Comparison of ENCODE assay signal across 16 cellular contexts in the genomic region with DNA sequence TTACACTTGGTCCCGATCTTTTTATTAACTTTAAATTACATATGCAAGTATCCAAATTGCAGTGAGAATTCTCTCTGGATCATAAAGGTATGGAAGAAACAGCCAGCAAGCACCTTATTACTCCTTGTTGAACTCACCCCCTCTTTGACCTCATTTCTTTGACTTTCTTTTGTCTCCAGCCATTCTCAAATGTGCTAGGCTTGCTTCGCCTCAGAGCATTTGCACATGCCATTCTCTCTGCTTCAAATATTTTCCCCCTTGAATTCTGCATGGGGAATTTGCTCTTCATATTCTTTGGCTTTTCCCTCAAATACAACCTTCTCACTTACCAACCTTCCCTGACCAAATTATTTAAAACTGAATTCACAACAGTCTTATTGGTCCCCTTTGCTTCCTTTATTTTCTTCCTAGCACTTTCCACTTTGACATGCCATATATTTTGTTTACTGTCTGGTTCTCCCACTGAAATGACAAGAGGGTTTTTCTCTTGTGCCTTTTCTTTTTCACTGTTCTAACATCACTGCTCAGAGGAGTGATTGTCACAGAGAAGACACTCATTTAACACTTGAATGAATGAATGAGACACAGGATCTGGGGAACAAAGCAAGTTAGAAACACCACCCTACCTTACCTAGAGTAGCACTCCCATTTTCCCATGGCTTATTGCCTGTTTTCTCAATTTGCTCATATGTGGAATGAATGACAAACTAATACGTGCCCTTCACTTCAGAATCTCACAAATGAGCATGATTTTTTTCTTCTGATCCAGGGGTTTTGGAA. TPM values are rescaled to one million over a fixed set of nuclear protein-coding genes. Genes with fewer than 3 reads are reported as not detected.
DNase-seq lines count a peak whose midpoint lies in the region; ATAC-seq and TF ChIP-seq lines count a peak whose summit lies in the region.
"Had no signal": no experiment of that assay in that cellular context is flagged by ENCODE, and none has a peak within 500 bp of the region (broad histone marks: within the 10 kb centered on the region; RNA-seq: fewer than 3 reads in every experiment).

No MANE protein-coding gene starts in this region.

- no peak overlapping the region for H3K9ac ChIP-seq in iPS-18a (ENCODE audit: low read length)

- H3K9me3 Mint-ChIP-seq in natural killer cell treated with Interleukin-12 subunit alpha and Interleukin-12 subunit beta and Interleukin-15 and Interleukin-18, amount 100 ng/mL, for 72 hours = no peaks in the 10 kb centered on the region
- no peaks in the 10 kb centered on the region for H3K9me3 Mint-ChIP-seq in natural killer cell
- H3K9me3 Mint-ChIP-seq: activated T-cell treated with anti-CD3 and anti-CD28 coated beads, Interleukin-2, amount 50 U/mL, for 24 hours; effector memory CD8-positive, alpha-beta T cell had no signal

- no peaks in the 10 kb centered on the region for H3K9me3 ChIP-seq in OCI-LY7 (ENCODE audit: low read length)
- H3K9me3 ChIP-seq in iPS-18a (ENCODE audit: control insufficient read depth, low read depth, low read length) = no peaks in the 10 kb centered on the region
- no peaks in the 10 kb centered on the region for H3K9me3 ChIP-seq in tibial artery
- H3K9me3 ChIP-seq: stomach had no signal

- H3K9me2 ChIP-seq in OCI-LY7 (ENCODE audit: insufficient read depth, low read length) = no peaks in the 10 kb centered on the region

- H3K36me3 Mint-ChIP-seq in natural killer cell treated with Interleukin-12 subunit alpha and Interleukin-12 subunit beta and Interleukin-15 and Interleukin-18, amount 100 ng/mL, for 72 hours = no peaks in the 10 kb centered on the region
- H3K36me3 Mint-ChIP-seq in natural killer cell = no peaks in the 10 kb centered on the region

- no peak overlapping the region for H3K4me3 Mint-ChIP-seq in natural killer cell treated with Interleukin-12 subunit alpha and Interleukin-12 subunit beta and Interleukin-15 and Interleukin-18, amount 100 ng/mL, for 72 hours
- no peak overlapping the region for H3K4me3 Mint-ChIP-seq in natural killer cell

- no peak overlapping the region for H3K27ac ChIP-seq in OCI-LY7 (ENCODE audit: low read depth, low read length, poor library complexity, severe bottlenecking)
- H3K27ac ChIP-seq in iPS-18a (ENCODE audit: low read length) = no peak overlapping the region
- no peak overlapping the region for H3K27ac ChIP-seq in tibial artery

- peak overlapping the region; percentile 89 to 97 for H3K27ac Mint-ChIP-seq in natural killer cell treated with Interleukin-12 subunit alpha and Interleukin-12 subunit beta and Interleukin-15 and Interleukin-18, amount 100 ng/mL, for 72 hours
- peak overlapping the region in 1 of 2 donors; percentile 92 for H3K27ac Mint-ChIP-seq in natural killer cell

- no peaks in the 10 kb centered on the region for H4K20me1 ChIP-seq in OCI-LY7 (ENCODE audit: insufficient read depth, low read length)

- H2AFZ ChIP-seq in OCI-LY7 (ENCODE audit: low read length) = no peak overlapping the region; the same call in 1 of the 2 replicates

- H3K4me1 ChIP-seq in OCI-LY7 (ENCODE audit: insufficient read depth, low read length, poor library complexity, severe bottlenecking) (peaks cover 16% of the 10 kb centered on the region), iPS-18a (ENCODE audit: control insufficient read depth, low read depth, low read length) (peaks cover 25% of the 10 kb centered on the region), tibial artery (peaks cover 0 to 13% (median 5%) of the 10 kb centered on the region in 4 donors)

- H3K27me3 ChIP-seq in iPS-18a (ENCODE audit: control insufficient read depth, insufficient read depth, low read length) (no peaks in the 10 kb centered on the region), tibial artery (no peaks in the 10 kb centered on the region)

- H3K4me3 ChIP-seq in OCI-LY7 (ENCODE audit: low read depth, low read length, poor library complexity, severe bottlenecking) (peak overlapping the region; percentile 72), iPS-18a (ENCODE audit: low read length) (peak overlapping the region; percentile 65), tibial artery (no peak overlapping the region)

- H3K4me2 ChIP-seq in OCI-LY7 (ENCODE audit: low read length) = peak overlapping the region; percentile 85

- H3K79me2 ChIP-seq in OCI-LY7 (ENCODE audit: insufficient read depth, low read depth, low read length) = peaks cover 13% of the 10 kb centered on the region; the same call in 1 of the 2 replicates

- CTCF ChIA-PET in OCI-LY7 (lab: Charles Lee; ENCODE audit: unreplicated experiment) = no interaction called here

- no peak for DNase-seq in natural killer cell treated with Interleukin-12 subunit alpha and Interleukin-12 subunit beta and Interleukin-15 and Interleukin-18, amount 100 ng/mL, for 72 hours (ENCODE audit: low spot score)
- DNase-seq in natural killer cell = no peak
- no peak for DNase-seq in OCI-LY7 (ENCODE audit: low spot score)
- no peak for DNase-seq in NCI-H774 (lab: John Stamatoyannopoulos, UW)
- DNase-seq in kidney tubule cell (ENCODE audit: low spot score) = no peak
- no peak for DNase-seq in tibial artery
- DNase-seq: activated CD4-positive, alpha-beta T cell treated with anti-CD3 and anti-CD28 coated beads for 36 hours; activated T-cell treated with anti-CD3 and anti-CD28 coated beads, Interleukin-2, amount 50 U/mL, for 24 hours; Calu3; cerebellar nuclear complex; effector memory CD8-positive, alpha-beta T cell; NCI-H1436; SHP77; stomach had no signal

- H3K36me3 ChIP-seq in OCI-LY7 (ENCODE audit: insufficient read depth, low read length) (no peaks in the 10 kb centered on the region), iPS-18a (ENCODE audit: control insufficient read depth, low read depth, low read length) (no peaks in the 10 kb centered on the region), tibial artery (no peaks in the 10 kb centered on the region)
- H3K36me3 ChIP-seq: stomach had no signal

- no peak for TF ChIP-seq CTCF in natural killer cell (IDR thresholded peaks at IDR 0.05)
- TF ChIP-seq CTCF in OCI-LY7 (conservative IDR thresholded peaks at IDR 0.05; ENCODE audit: low read length) = no peak
- no peak for TF ChIP-seq CTCF in tibial artery (IDR thresholded peaks at IDR 0.05)

- BruUV-seq in OCI-LY7 (replicated peaks; lab: Mats Ljungman, UMichigan) = no TSS peak

- peaks cover 34% of the 10 kb centered on the region in 2 donors for H3K4me1 Mint-ChIP-seq in natural killer cell treated with Interleukin-12 subunit alpha and Interleukin-12 subunit beta and Interleukin-15 and Interleukin-18, amount 100 ng/mL, for 72 hours (ENCODE audit: low read depth in 2 of 2)
- peaks cover 23 to 28% of the 10 kb centered on the region in 2 donors for H3K4me1 Mint-ChIP-seq in natural killer cell

- peaks cover 13 to 28% of the 10 kb centered on the region in 2 donors for H3K27me3 Mint-ChIP-seq in natural killer cell treated with Interleukin-12 subunit alpha and Interleukin-12 subunit beta and Interleukin-15 and Interleukin-18, amount 100 ng/mL, for 72 hours
- H3K27me3 Mint-ChIP-seq in natural killer cell (ENCODE audit: low read depth in 2 of 2) = peaks cover 17 to 26% of the 10 kb centered on the region in 2 donors

- ATAC-seq in natural killer cell treated with Interleukin-12 subunit alpha and Interleukin-12 subunit beta and Interleukin-15 and Interleukin-18, amount 100 ng/mL, for 72 hours = no peak
- ATAC-seq in natural killer cell = no peak
- ATAC-seq in GM21526 (IDR thresholded peaks at IDR 0.05; ENCODE audit: low FRiP score, unreplicated experiment) = no peak
- ATAC-seq: activated CD4-positive, alpha-beta T cell treated with anti-CD3 and anti-CD28 coated beads for 36 hours; effector memory CD8-positive, alpha-beta T cell had no signal

- POLR2A ChIA-PET in OCI-LY7 (lab: Charles Lee) = interaction anchor here (0.7 to 2.0 kb wide), 7 partner anchors 18 to 99 kb away, joined by 3 to 8 read pairs (median 4); a partner anchor contains a TSS

- intact Hi-C loops in natural killer cell (cut with micrococcal nuclease) = loop anchor here (2.0 kb wide), 1 partner anchor 30 kb away; no protein-coding TSS in a partner anchor
- intact Hi-C loops in OCI-LY7 (cut with micrococcal nuclease; ENCODE audit: unreplicated experiment) = no loop called here
- intact Hi-C loops in tibial artery (cut with DNase I; ENCODE audit: low total_unique reads) = no loop called here

RNA-seq across cellular contexts. Expression of a gene that starts 1.4 kb away (rescaled TPM):
- total RNA-seq in natural killer cell treated with Interleukin-12 subunit alpha and Interleukin-12 subunit beta and Interleukin-15 and Interleukin-18, amount 100 ng/mL, for 72 hours = 1 to 10 TPM; 6.9 to 7.2 TPM
- total RNA-seq in natural killer cell (1 to 10 TPM; 3.1 to 9.2 (median 6.2) TPM), OCI-LY7 (2022) (6.4 and 7.5 TPM in 2 replicates)
- total RNA-seq in OCI-LY7 (2014; rRNA removed; shearing (Covaris generic)) = 9.2 and 13.0 TPM in 2 replicates

RNA-seq across cellular contexts. Expression of a gene that starts 45.7 kb away (rescaled TPM):
- 100 to 1,000 TPM in 1 of 2 donors, 10 to 100 TPM in 1; 40.4 to 142 TPM for total RNA-seq in natural killer cell treated with Interleukin-12 subunit alpha and Interleukin-12 subunit beta and Interleukin-15 and Interleukin-18, amount 100 ng/mL, for 72 hours
- 10 to 100 TPM; 50.4 to 58.7 (median 52.3) TPM for total RNA-seq in natural killer cell
- 49.7 and 65.0 TPM in 2 replicates for total RNA-seq in OCI-LY7 (2014; rRNA removed; shearing (Covaris generic))
- 66.2 and 67.4 TPM in 2 replicates for total RNA-seq in OCI-LY7 (2022)

Comparison
In these comparisons a context has a peak if more than half of its experiments do, and no peak if none do; other contexts are left out.
1. H3K4me3 ChIP-seq: peak in OCI-LY7 (single experiment) and iPS-18a (single experiment); none in tibial artery (0 of 2).